Comparison of ENCODE assay signal across 2 cellular contexts in the genomic region with DNA sequence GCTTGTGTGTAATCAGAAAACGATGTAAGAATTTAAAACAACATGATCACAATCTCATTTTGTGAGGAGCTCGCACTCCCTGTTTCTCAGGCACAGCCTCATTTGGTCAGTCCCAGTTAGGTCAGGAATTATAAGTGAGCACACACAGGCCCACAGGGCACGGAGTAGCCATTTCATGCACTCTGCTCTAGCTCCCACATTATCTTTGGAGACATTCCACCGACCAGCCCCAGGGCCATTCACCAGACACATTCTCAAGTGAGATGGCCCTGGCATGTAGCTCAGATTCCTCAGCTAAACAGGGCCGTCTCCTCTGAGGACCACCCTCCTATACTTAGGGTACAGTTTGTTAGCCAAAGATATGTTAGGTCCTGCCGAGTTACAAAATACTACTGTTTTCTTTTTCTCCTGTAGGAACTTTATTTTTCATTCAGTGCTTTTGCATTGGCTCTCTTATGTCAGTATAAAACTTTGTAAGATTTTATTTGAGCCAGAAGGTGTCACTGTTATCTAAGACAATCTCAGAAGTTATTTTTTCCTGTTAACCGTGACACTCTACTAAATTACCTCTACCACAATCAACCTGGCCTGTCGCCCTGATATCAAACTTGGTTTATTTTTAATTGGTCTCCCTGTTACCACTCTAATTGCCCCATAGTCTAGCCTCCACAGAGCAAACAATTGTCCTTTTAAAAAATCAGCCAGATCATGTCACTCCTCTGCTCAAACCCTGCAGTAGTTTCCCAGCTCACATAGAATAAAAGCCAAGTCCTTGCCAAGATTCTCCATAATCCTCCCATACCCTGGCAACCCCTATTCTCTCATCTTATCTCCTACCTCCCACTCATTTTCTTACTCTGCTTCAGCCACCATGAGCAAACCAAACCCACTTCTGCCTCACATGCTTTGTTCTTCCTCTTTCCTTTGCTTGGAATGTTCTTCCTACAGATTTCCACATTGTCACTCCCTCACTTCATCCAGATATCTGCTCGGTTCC.
A peak's percentile ranks its signal among the peaks of the same experiment; 100 is the strongest.
TF ChIP-seq lines count a peak whose summit lies in the region.

No MANE protein-coding gene starts in this region.

TF ChIP-seq in IMR-90, 13 proteins besides CTCF, POLR2A, EP300 and RAD21:
- TF ChIP-seq, protein P1, sequence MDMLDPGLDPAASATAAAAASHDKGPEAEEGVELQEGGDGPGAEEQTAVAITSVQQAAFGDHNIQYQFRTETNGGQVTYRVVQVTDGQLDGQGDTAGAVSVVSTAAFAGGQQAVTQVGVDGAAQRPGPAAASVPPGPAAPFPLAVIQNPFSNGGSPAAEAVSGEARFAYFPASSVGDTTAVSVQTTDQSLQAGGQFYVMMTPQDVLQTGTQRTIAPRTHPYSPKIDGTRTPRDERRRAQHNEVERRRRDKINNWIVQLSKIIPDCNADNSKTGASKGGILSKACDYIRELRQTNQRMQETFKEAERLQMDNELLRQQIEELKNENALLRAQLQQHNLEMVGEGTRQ (IDR thresholded peaks at IDR 0.05; ENCODE audit: low read depth, low read length): no peak
- TF ChIP-seq BHLHE40 (IDR thresholded peaks at IDR 0.05; ENCODE audit: low read depth, low read length): no peak

TF ChIP-seq in K562, 482 proteins besides CTCF, POLR2A, EP300 and RAD21:
- TF ChIP-seq CCNT2 (IDR thresholded peaks at IDR 0.05; ENCODE audit: borderline replicate concordance, extremely low read depth, insufficient read length, low read depth, low read length) (no peak), EGR1 (conservative IDR thresholded peaks at IDR 0.05) (0 out of 2 replicates have a peak, but pooled peaks have one; percentile 13)
TF ChIP-seq in K562: peak in this region for 1.
